Comparison of ENCODE assay signal across 10 cellular contexts in the genomic region with DNA sequence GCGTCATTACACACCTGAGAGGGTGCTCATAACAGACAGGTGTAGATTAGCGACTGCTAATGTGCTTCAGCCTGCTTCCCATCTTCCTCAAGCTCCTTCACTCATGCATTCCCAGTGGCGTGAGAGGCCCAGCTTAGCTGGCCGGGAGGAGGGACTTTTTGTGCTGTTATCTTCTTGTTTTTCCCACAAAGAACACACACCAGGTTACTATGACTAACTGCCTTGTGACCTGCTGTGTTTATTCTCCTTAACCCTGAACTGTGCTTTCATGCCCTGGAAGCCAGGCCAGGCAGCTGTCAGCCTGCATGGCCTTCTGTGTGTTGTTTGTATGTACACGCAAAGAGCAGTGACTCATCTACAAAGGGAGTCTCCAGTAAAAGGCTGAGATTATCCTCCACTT.
A peak's percentile ranks its signal among the peaks of the same experiment; 100 is the strongest.
DNase-seq lines count a peak whose midpoint lies in the region; ATAC-seq, FAIRE-seq and TF ChIP-seq lines count a peak whose summit lies in the region.
"Had no signal": no experiment of that assay in that cellular context is flagged by ENCODE, and none has a peak within 500 bp of the region (broad histone marks: within the 10 kb centered on the region; RNA-seq: fewer than 3 reads in every experiment).

No MANE protein-coding gene starts in this region.

- no peaks in the 10 kb centered on the region for H3K27me3 Mint-ChIP-seq in astrocyte (ENCODE audit: low read depth, unreplicated experiment)
- H3K27me3 Mint-ChIP-seq: effector memory CD8-positive, alpha-beta T cell had no signal

- no peaks in the 10 kb centered on the region for H3K36me3 Mint-ChIP-seq in astrocyte (ENCODE audit: low read depth, unreplicated experiment)

- no peaks in the 10 kb centered on the region for H3K9me3 Mint-ChIP-seq in astrocyte (ENCODE audit: unreplicated experiment)

- no peaks in the 10 kb centered on the region for H3K36me3 ChIP-seq in astrocyte (ENCODE audit: insufficient read depth, low read length)

- no peaks in the 10 kb centered on the region for H3K27me3 ChIP-seq in astrocyte (ENCODE audit: insufficient read depth, low read length)

- peaks cover 23% of the 10 kb centered on the region for H3K4me1 Mint-ChIP-seq in astrocyte (ENCODE audit: low read depth, unreplicated experiment)

- DNase-seq in HS-27A (ENCODE audit: low read depth) (peak; percentile 72), astrocyte (ENCODE audit: low read depth) (peak; percentile 53), iPS-NIHi7 (ENCODE audit: extremely low spot score) (peak; percentile 32), smooth muscle cell of the brain vasculature (ENCODE audit: low read depth, low spot score) (peak; percentile 96), dedifferentiated amniotic fluid mesenchymal stem cell (ENCODE audit: extremely low spot score) (no peak), NCI-H345 (lab: John Stamatoyannopoulos, UW) (no peak)
- DNase-seq: effector memory CD8-positive, alpha-beta T cell had no signal

- ATAC-seq in SK-N-SH treated with all-trans-retinoic acid at 6 μM for 48 hours = no peak
- ATAC-seq: effector memory CD8-positive, alpha-beta T cell had no signal

- H3K4me2 ChIP-seq in astrocyte (ENCODE audit: low read length) = no peak overlapping the region

- no peak overlapping the region for H3K9ac ChIP-seq in astrocyte (ENCODE audit: low read length)

- H4K20me1 ChIP-seq in astrocyte (ENCODE audit: insufficient read depth, low read length) = no peaks in the 10 kb centered on the region

- no peak for FAIRE-seq in astrocyte (lab: Jason Lieb, UNC)
- FAIRE-seq: H1 had no signal

- no peak overlapping the region for H3K4me3 ChIP-seq in astrocyte (ENCODE audit: insufficient read depth, low read depth, low read length)

- no peak overlapping the region for H3K4me3 Mint-ChIP-seq in astrocyte (ENCODE audit: unreplicated experiment)
- H3K4me3 Mint-ChIP-seq: effector memory CD8-positive, alpha-beta T cell; nephron had no signal

- peak overlapping the region; percentile 56 for H3K27ac Mint-ChIP-seq in astrocyte (ENCODE audit: unreplicated experiment)
- H3K27ac Mint-ChIP-seq: effector memory CD8-positive, alpha-beta T cell had no signal

- TF ChIP-seq CTCF in astrocyte (IDR thresholded peaks at IDR 0.05; ENCODE audit: insufficient read depth, low read depth, low read length) = no peak

- peak overlapping the region; percentile 31 for H3K27ac ChIP-seq in astrocyte (ENCODE audit: low read depth, low read length)

- no peak overlapping the region for H2AFZ ChIP-seq in astrocyte (ENCODE audit: low read depth, low read length)

- no peaks in the 10 kb centered on the region for H3K4me1 ChIP-seq in astrocyte (ENCODE audit: insufficient read depth, low read length)

- H3K79me2 ChIP-seq in astrocyte (ENCODE audit: insufficient read depth, low read length) = no peaks in the 10 kb centered on the region

- H3K9me3 ChIP-seq in astrocyte (ENCODE audit: insufficient read depth, low read depth, low read length) = no peaks in the 10 kb centered on the region

TF ChIP-seq in SK-N-SH treated with all-trans-retinoic acid at 6 μM for 48 hours, 23 proteins besides CTCF, POLR2A, EP300 and RAD21:
- TF ChIP-seq ZFP30 (CRISPR knock-in tag; IDR thresholded peaks at IDR 0.05) (no peak), ISL1 (CRISPR knock-in tag; IDR thresholded peaks at IDR 0.05) (no peak), BACH2 (CRISPR knock-in tag; IDR thresholded peaks at IDR 0.05; ENCODE audit: borderline replicate concordance) (no peak), RARB (CRISPR knock-in tag; IDR thresholded peaks at IDR 0.05) (no peak), ZC3H10 (CRISPR knock-in tag; IDR thresholded peaks at IDR 0.05) (no peak), ARNTL (CRISPR knock-in tag; IDR thresholded peaks at IDR 0.05; ENCODE audit: borderline replicate concordance, low read depth) (no peak), OSR1 (CRISPR knock-in tag; IDR thresholded peaks at IDR 0.05) (no peak), ZNF70 (CRISPR knock-in tag; IDR thresholded peaks at IDR 0.05) (no peak), ZNF565 (CRISPR knock-in tag; conservative IDR thresholded peaks at IDR 0.05; ENCODE audit: low read depth) (no peak), TOX (CRISPR knock-in tag; IDR thresholded peaks at IDR 0.05; ENCODE audit: borderline replicate concordance) (no peak), CSDC2 (CRISPR knock-in tag; IDR thresholded peaks at IDR 0.05) (no peak), SNAI2 (CRISPR knock-in tag; IDR thresholded peaks at IDR 0.05) (no peak), PPARA (CRISPR knock-in tag; IDR thresholded peaks at IDR 0.05; ENCODE audit: borderline replicate concordance) (no peak)
- TF ChIP-seq, protein P1, sequence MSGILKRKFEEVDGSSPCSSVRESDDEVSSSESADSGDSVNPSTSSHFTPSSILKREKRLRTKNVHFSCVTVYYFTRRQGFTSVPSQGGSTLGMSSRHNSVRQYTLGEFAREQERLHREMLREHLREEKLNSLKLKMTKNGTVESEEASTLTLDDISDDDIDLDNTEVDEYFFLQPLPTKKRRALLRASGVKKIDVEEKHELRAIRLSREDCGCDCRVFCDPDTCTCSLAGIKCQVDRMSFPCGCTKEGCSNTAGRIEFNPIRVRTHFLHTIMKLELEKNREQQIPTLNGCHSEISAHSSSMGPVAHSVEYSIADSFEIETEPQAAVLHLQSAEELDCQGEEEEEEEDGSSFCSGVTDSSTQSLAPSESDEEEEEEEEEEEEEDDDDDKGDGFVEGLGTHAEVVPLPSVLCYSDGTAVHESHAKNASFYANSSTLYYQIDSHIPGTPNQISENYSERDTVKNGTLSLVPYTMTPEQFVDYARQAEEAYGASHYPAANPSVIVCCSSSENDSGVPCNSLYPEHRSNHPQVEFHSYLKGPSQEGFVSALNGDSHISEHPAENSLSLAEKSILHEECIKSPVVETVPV (CRISPR knock-in tag; IDR thresholded peaks at IDR 0.05) = no peak
- TF ChIP-seq, protein P2, sequence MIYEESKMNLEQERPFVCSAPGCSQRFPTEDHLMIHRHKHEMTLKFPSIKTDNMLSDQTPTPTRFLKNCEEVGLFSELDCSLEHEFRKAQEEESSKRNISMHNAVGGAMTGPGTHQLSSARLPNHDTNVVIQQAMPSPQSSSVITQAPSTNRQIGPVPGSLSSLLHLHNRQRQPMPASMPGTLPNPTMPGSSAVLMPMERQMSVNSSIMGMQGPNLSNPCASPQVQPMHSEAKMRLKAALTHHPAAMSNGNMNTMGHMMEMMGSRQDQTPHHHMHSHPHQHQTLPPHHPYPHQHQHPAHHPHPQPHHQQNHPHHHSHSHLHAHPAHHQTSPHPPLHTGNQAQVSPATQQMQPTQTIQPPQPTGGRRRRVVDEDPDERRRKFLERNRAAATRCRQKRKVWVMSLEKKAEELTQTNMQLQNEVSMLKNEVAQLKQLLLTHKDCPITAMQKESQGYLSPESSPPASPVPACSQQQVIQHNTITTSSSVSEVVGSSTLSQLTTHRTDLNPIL (CRISPR knock-in tag; IDR thresholded peaks at IDR 0.05; ENCODE audit: low read depth) = no peak
- TF ChIP-seq, protein P3, sequence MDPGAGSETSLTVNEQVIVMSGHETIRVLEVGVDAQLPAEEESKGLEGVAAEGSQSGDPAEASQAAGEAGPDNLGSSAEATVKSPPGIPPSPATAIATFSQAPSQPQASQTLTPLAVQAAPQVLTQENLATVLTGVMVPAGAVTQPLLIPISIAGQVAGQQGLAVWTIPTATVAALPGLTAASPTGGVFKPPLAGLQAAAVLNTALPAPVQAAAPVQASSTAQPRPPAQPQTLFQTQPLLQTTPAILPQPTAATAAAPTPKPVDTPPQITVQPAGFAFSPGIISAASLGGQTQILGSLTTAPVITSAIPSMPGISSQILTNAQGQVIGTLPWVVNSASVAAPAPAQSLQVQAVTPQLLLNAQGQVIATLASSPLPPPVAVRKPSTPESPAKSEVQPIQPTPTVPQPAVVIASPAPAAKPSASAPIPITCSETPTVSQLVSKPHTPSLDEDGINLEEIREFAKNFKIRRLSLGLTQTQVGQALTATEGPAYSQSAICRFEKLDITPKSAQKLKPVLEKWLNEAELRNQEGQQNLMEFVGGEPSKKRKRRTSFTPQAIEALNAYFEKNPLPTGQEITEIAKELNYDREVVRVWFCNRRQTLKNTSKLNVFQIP (CRISPR knock-in tag; IDR thresholded peaks at IDR 0.05; ENCODE audit: borderline replicate concordance, low read depth) = no peak

Comparison
In these comparisons a context has a peak if more than half of its experiments do, and no peak if none do; other contexts are left out.
1. DNase-seq: peak in HS-27A (single experiment), astrocyte (single experiment), iPS-NIHi7 (single experiment) and smooth muscle cell of the brain vasculature (single experiment); none in dedifferentiated amniotic fluid mesenchymal stem cell (single experiment) and NCI-H345 (single experiment).